19 cellular contexts compared by ENCODE assay signal in the genomic region with DNA sequence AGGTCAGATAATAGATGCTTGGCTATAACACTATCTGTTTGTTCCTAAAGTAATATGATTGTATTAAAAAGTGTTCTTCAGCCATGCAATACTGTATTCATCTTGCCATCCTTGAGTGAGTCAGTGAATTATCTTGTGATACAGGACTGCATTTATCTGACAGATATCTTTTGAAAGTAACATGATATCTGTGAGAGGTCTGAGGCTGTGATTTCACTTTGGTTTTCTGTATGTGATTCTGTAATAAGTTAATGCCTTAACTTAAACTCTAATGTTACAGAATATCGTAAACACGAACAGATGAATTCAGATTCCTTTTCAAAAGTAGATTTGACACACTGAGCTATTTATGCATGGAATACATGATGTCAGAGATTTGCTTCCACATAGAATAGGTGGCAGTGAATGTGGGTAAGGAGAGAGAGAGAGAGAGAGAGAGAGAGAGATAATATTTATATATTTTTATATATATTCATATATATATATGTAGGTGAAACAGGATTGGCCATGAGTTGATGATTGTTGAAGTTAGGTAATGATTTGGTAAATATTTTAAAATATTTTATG.
DNase-seq lines count a peak whose midpoint lies in the region; ATAC-seq and TF ChIP-seq lines count a peak whose summit lies in the region.
"Had no signal": no experiment of that assay in that cellular context is flagged by ENCODE, and none has a peak within 500 bp of the region (broad histone marks: within the 10 kb centered on the region; RNA-seq: fewer than 3 reads in every experiment).

No MANE protein-coding gene starts in this region.

- no peaks in the 10 kb centered on the region for H3K36me3 Mint-ChIP-seq in glutamatergic neuron (ENCODE audit: unreplicated experiment)
- H3K36me3 Mint-ChIP-seq in progenitor cell of endocrine pancreas (ENCODE audit: insufficient read depth), result peaks cover 4% of the 10 kb centered on the region
- H3K36me3 Mint-ChIP-seq: CD14-positive monocyte had no signal

- H3K9me3 ChIP-seq in HUES64 (ENCODE audit: insufficient read depth, low read depth, low read length) (no peaks in the 10 kb centered on the region), SK-N-SH (no peaks in the 10 kb centered on the region)
- H3K9me3 ChIP-seq: gastroesophageal sphincter, sigmoid colon, testis had no signal

- peaks cover 3% of the 10 kb centered on the region for H3F3A ChIP-seq in SK-N-SH (replicated peaks; ENCODE audit: insufficient read depth)

- no peaks in the 10 kb centered on the region for H3K36me3 ChIP-seq in HUES64 (ENCODE audit: insufficient read depth, low read length)
- no peaks in the 10 kb centered on the region for H3K36me3 ChIP-seq in SK-N-SH (replicated peaks in 1 of 2; ENCODE audit: control insufficient read depth in 1 of 2, insufficient read depth in 2 of 2, low read length in 1 of 2)
- H3K36me3 ChIP-seq: gastroesophageal sphincter, sigmoid colon had no signal

- no peaks in the 10 kb centered on the region for H3K9me2 ChIP-seq in SK-N-SH

- no peak for TF ChIP-seq CTCF in SK-N-SH (IDR thresholded peaks at IDR 0.05)
- no peak for TF ChIP-seq CTCF in glutamatergic neuron (IDR thresholded peaks at IDR 0.05; ENCODE audit: partially characterized antibody, unreplicated experiment)
- no peak for TF ChIP-seq CTCF in progenitor cell of endocrine pancreas (IDR thresholded peaks at IDR 0.05; ENCODE audit: unreplicated experiment)

- peaks cover 41% of the 10 kb centered on the region for H3K4me1 ChIP-seq in HUES64 (ENCODE audit: insufficient read depth, low read length)
- peaks cover 12 to 28% of the 10 kb centered on the region in 2 experiments; a peak in 3 of 4 replicates for H3K4me1 ChIP-seq in SK-N-SH (ENCODE audit: control insufficient read depth in 1 of 2, insufficient read depth in 2 of 2, low read depth in 1 of 2, low read length in 1 of 2)
- H3K4me1 ChIP-seq: testis had no signal

- peaks cover 18% of the 10 kb centered on the region for H3K9me3 Mint-ChIP-seq in glutamatergic neuron (ENCODE audit: unreplicated experiment)
- H3K9me3 Mint-ChIP-seq in progenitor cell of endocrine pancreas (ENCODE audit: low read depth), result no peaks in the 10 kb centered on the region
- H3K9me3 Mint-ChIP-seq: activated CD8-positive, alpha-beta T cell treated with anti-CD3 and anti-CD28 coated beads for 36 hours; activated naive CD8-positive, alpha-beta T cell treated with anti-CD3 and anti-CD28 coated beads, Interleukin-2, amount 50 U/mL, for 24 hours; activated T-helper 1 cell treated with anti-CD3 and anti-CD28 coated beads, Interleukin-12 subunit alpha, Interleukin-12 subunit beta, Interleukin-2, Interleukin-4 antibody, amounts not matched to agents 30 ng/mL and 10 ng/mL and 1 ng/mL, durations not matched to agents 14 hours and 24 hours and 36 hours had no signal

- no peak for DNase-seq in SK-N-SH
- DNase-seq in glutamatergic neuron, result no peak
- no peak for DNase-seq in progenitor cell of endocrine pancreas (ENCODE audit: low spot score, unreplicated experiment)
- DNase-seq in caudate nucleus (lab: John Stamatoyannopoulos, UW), result no peak
- DNase-seq: activated CD8-positive, alpha-beta T cell treated with anti-CD3 and anti-CD28 coated beads for 36 hours; activated naive CD8-positive, alpha-beta T cell treated with anti-CD3 and anti-CD28 coated beads, Interleukin-2, amount 50 U/mL, for 24 hours; NCI-H1048; PC-3; sigmoid colon; stimulated activated CD4-positive, alpha-beta T cell treated with anti-CD3 and anti-CD28 coated beads, Interleukin-2, amount 100 ng/mL, for 48 hours; testis had no signal

- no peak for ATAC-seq in GM18861 (IDR thresholded peaks at IDR 0.05; ENCODE audit: unreplicated experiment)
- no peak for ATAC-seq in HG02571 (IDR thresholded peaks at IDR 0.05; ENCODE audit: unreplicated experiment)
- ATAC-seq: activated CD8-positive, alpha-beta T cell treated with anti-CD3 and anti-CD28 coated beads for 36 hours; activated naive CD8-positive, alpha-beta T cell treated with anti-CD3 and anti-CD28 coated beads, Interleukin-2, amount 50 U/mL, for 24 hours; gastroesophageal sphincter; GM12878; HCT116; PC-3 had no signal

- H3K79me2 ChIP-seq in SK-N-SH (ENCODE audit: insufficient read depth), result peaks cover 13% of the 10 kb centered on the region

- H3K27ac ChIP-seq in HUES64 (ENCODE audit: low read depth, low read length) (no peak overlapping the region), SK-N-SH (ENCODE audit: low read depth in 2 of 2, low read length in 1 of 2) (peak overlapping the region in 1 of 2 experiments; percentile 64; a peak in 2 of 4 replicates), caudate nucleus (ENCODE audit: low read depth, low read length) (no peak overlapping the region)
- H3K27ac ChIP-seq: gastroesophageal sphincter, testis had no signal

- peak overlapping the region; percentile 59; the same call in 1 of the 2 replicates for H3K9ac ChIP-seq in HUES64 (ENCODE audit: low read depth, low read length)
- H3K9ac ChIP-seq in SK-N-SH, result no peak overlapping the region

- peaks cover 7% of the 10 kb centered on the region for H3K27me3 Mint-ChIP-seq in glutamatergic neuron (ENCODE audit: unreplicated experiment)
- no peaks in the 10 kb centered on the region for H3K27me3 Mint-ChIP-seq in progenitor cell of endocrine pancreas

- H4K20me1 ChIP-seq in SK-N-SH (ENCODE audit: insufficient read depth), result no peaks in the 10 kb centered on the region; the same call in 1 of the 2 replicates

- TF ChIP-seq EP300 in SK-N-SH (IDR thresholded peaks at IDR 0.05; ENCODE audit: borderline replicate concordance in 1 of 2, low read depth in 1 of 2, low read length in 1 of 2), result no peak

- no peak for TF ChIP-seq RAD21 in SK-N-SH (IDR thresholded peaks at IDR 0.05; ENCODE audit: low read length)

- POLR2A ChIA-PET in SK-N-SH (lab: Yijun Ruan, JAX), result no interaction called here

- 100% methylated on average over 2 of the region's 2 CpGs for WGBS in HUES64
- 86% methylated on average over 2 of the region's 2 CpGs for WGBS in SK-N-SH (ENCODE audit: low lambda C conversion rate)

- no peak overlapping the region for H2AFZ ChIP-seq in SK-N-SH (ENCODE audit: low read depth)

- H3K4me1 Mint-ChIP-seq in glutamatergic neuron (ENCODE audit: low read depth, unreplicated experiment), result peaks cover 59% of the 10 kb centered on the region
- peaks cover 55% of the 10 kb centered on the region for H3K4me1 Mint-ChIP-seq in progenitor cell of endocrine pancreas (ENCODE audit: low read depth)
- H3K4me1 Mint-ChIP-seq: activated naive CD8-positive, alpha-beta T cell treated with anti-CD3 and anti-CD28 coated beads, Interleukin-2, amount 50 U/mL, for 24 hours; CD14-positive monocyte had no signal

- H3K4me3 ChIP-seq in HUES64 (ENCODE audit: low read length) (no peak overlapping the region), SK-N-SH (ENCODE audit: low read depth in 2 of 2, low read length in 1 of 2) (no peak overlapping the region)
- H3K4me3 ChIP-seq: gastroesophageal sphincter, GM12878, sigmoid colon, testis had no signal

- H3K4me2 ChIP-seq in SK-N-SH, result no peak overlapping the region

- H3K27ac Mint-ChIP-seq in glutamatergic neuron (ENCODE audit: unreplicated experiment) (peak overlapping the region; percentile 95), progenitor cell of endocrine pancreas (peak overlapping the region; percentile 98)
- H3K27ac Mint-ChIP-seq: activated CD8-positive, alpha-beta T cell treated with anti-CD3 and anti-CD28 coated beads for 36 hours; activated naive CD8-positive, alpha-beta T cell treated with anti-CD3 and anti-CD28 coated beads, Interleukin-2, amount 50 U/mL, for 24 hours; activated T-helper 1 cell treated with anti-CD3 and anti-CD28 coated beads, Interleukin-12 subunit alpha, Interleukin-12 subunit beta, Interleukin-2, Interleukin-4 antibody, amounts not matched to agents 30 ng/mL and 10 ng/mL and 1 ng/mL, durations not matched to agents 14 hours and 24 hours and 36 hours; CD14-positive monocyte had no signal

- H3K27me3 ChIP-seq in HUES64 (ENCODE audit: insufficient read depth, low read length) (no peaks in the 10 kb centered on the region), SK-N-SH (ENCODE audit: insufficient read depth) (no peaks in the 10 kb centered on the region)
- H3K27me3 ChIP-seq: gastroesophageal sphincter, sigmoid colon, testis had no signal

- H3K4me3 Mint-ChIP-seq in glutamatergic neuron (ENCODE audit: unreplicated experiment), result peak overlapping the region; percentile 78
- H3K4me3 Mint-ChIP-seq in progenitor cell of endocrine pancreas (ENCODE audit: low read depth), result no peak overlapping the region
- H3K4me3 Mint-ChIP-seq: activated CD8-positive, alpha-beta T cell treated with anti-CD3 and anti-CD28 coated beads for 36 hours; activated naive CD8-positive, alpha-beta T cell treated with anti-CD3 and anti-CD28 coated beads, Interleukin-2, amount 50 U/mL, for 24 hours; activated T-helper 1 cell treated with anti-CD3 and anti-CD28 coated beads, Interleukin-12 subunit alpha, Interleukin-12 subunit beta, Interleukin-2, Interleukin-4 antibody, amounts not matched to agents 30 ng/mL and 10 ng/mL and 1 ng/mL, durations not matched to agents 14 hours and 24 hours and 36 hours; CD14-positive monocyte had no signal

- CTCF ChIA-PET in SK-N-SH (lab: Yijun Ruan, JAX), result no interaction called here

TF ChIP-seq in SK-N-SH, 30 proteins besides CTCF, POLR2A, EP300 and RAD21 (continues in another document):
- TF ChIP-seq FOXJ3 (CRISPR knock-in tag; IDR thresholded peaks at IDR 0.05) (no peak), MXI1 (IDR thresholded peaks at IDR 0.05; ENCODE audit: low read depth, low read length) (no peak)
- TF ChIP-seq, protein P1, sequence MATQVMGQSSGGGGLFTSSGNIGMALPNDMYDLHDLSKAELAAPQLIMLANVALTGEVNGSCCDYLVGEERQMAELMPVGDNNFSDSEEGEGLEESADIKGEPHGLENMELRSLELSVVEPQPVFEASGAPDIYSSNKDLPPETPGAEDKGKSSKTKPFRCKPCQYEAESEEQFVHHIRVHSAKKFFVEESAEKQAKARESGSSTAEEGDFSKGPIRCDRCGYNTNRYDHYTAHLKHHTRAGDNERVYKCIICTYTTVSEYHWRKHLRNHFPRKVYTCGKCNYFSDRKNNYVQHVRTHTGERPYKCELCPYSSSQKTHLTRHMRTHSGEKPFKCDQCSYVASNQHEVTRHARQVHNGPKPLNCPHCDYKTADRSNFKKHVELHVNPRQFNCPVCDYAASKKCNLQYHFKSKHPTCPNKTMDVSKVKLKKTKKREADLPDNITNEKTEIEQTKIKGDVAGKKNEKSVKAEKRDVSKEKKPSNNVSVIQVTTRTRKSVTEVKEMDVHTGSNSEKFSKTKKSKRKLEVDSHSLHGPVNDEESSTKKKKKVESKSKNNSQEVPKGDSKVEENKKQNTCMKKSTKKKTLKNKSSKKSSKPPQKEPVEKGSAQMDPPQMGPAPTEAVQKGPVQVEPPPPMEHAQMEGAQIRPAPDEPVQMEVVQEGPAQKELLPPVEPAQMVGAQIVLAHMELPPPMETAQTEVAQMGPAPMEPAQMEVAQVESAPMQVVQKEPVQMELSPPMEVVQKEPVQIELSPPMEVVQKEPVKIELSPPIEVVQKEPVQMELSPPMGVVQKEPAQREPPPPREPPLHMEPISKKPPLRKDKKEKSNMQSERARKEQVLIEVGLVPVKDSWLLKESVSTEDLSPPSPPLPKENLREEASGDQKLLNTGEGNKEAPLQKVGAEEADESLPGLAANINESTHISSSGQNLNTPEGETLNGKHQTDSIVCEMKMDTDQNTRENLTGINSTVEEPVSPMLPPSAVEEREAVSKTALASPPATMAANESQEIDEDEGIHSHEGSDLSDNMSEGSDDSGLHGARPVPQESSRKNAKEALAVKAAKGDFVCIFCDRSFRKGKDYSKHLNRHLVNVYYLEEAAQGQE (IDR thresholded peaks at IDR 0.05; ENCODE audit: low read depth, low read length), result no peak
